In genomic region chr2:96245609-96246390, GRCh38 we compare ENCODE assay signal across 9 cellular contexts. TPM values are rescaled to one million over a fixed set of nuclear protein-coding genes. Genes with fewer than 3 reads are reported as not detected.
A peak's percentile ranks its signal among the peaks of the same experiment; 100 is the strongest.
DNase-seq lines count a peak whose midpoint lies in the region; ATAC-seq and TF ChIP-seq lines count a peak whose summit lies in the region.
"Had no signal": no experiment of that assay in that cellular context is flagged by ENCODE, and none has a peak within 500 bp of the region (broad histone marks: within the 10 kb centered on the region; RNA-seq: fewer than 3 reads in every experiment).

No MANE protein-coding gene starts in this region.

- no peak overlapping the region for H3K4me3 Mint-ChIP-seq in natural killer cell

- H3K27ac Mint-ChIP-seq in natural killer cell: peak overlapping the region; percentile 64 to 67

- H3K4me3 ChIP-seq in cardiac fibroblast (replicated peaks in 1 of 2; ENCODE audit: low read depth in 2 of 2, low read length in 2 of 2): no peak overlapping the region
- H3K4me3 ChIP-seq: PC-9 had no signal

- ATAC-seq in natural killer cell (no peak), GM21529 (IDR thresholded peaks at IDR 0.05; ENCODE audit: unreplicated experiment) (no peak), HG02763 (IDR thresholded peaks at IDR 0.05; ENCODE audit: unreplicated experiment) (no peak)

- intact Hi-C loops in natural killer cell (cut with micrococcal nuclease): no loop called here

- DNase-seq in ELR (ENCODE audit: low read depth): peak; percentile 69
- peak; percentile 61 for DNase-seq in NOMO-1 treated with dmso at 0.1 percent for 144 hours (lab: John Stamatoyannopoulos, UW; ENCODE audit: unreplicated experiment)
- peak; percentile 69 to 90 for DNase-seq in cardiac fibroblast (ENCODE audit: low read depth in 2 of 2)
- no peak for DNase-seq in natural killer cell
- DNase-seq in OCI-M2 (lab: John Stamatoyannopoulos, UW; ENCODE audit: unreplicated experiment): no peak
- DNase-seq in HuH-7.5 (ENCODE audit: low spot score): no peak
- DNase-seq: PC-9 had no signal

- H3K27me3 Mint-ChIP-seq in natural killer cell (ENCODE audit: low read depth in 2 of 2): no peaks in the 10 kb centered on the region

- TF ChIP-seq CTCF in cardiac fibroblast (IDR thresholded peaks at IDR 0.05; ENCODE audit: low read depth, low read length) (no peak), natural killer cell (IDR thresholded peaks at IDR 0.05) (no peak)

- H3K4me1 Mint-ChIP-seq in natural killer cell: peaks cover 42 to 52% of the 10 kb centered on the region in 2 donors

- no peaks in the 10 kb centered on the region for H3K36me3 Mint-ChIP-seq in natural killer cell

- no peaks in the 10 kb centered on the region for H3K9me3 Mint-ChIP-seq in natural killer cell

RNA-seq across cellular contexts. Expression of gene TMEM127, which starts 20.0 kb away (rescaled TPM):
- 10 to 100 TPM; 49.8 to 59.3 (median 54.5) TPM for total RNA-seq in natural killer cell

RNA-seq across cellular contexts. Expression of gene CIAO1, which starts 20.2 kb away (rescaled TPM):
- 100 to 1,000 TPM in 2 of 3 donors, 10 to 100 TPM in 1; 74.9 to 109 (median 106) TPM for total RNA-seq in natural killer cell

RNA-seq across cellular contexts. Expression of gene STARD7, which starts 37.2 kb away (rescaled TPM):
- total RNA-seq in natural killer cell: 100 to 1,000 TPM in 1 of 3 donors, 10 to 100 TPM in 2; 62.6 to 106 (median 86.1) TPM

RNA-seq across cellular contexts. Expression of gene SNRNP200, which starts 59.5 kb away (rescaled TPM):
- total RNA-seq in natural killer cell: 100 to 1,000 TPM; 207 to 236 (median 228) TPM

Comparison
In these comparisons a context has a peak if more than half of its experiments do, and no peak if none do; other contexts are left out.
1. DNase-seq: peak in ELR (single experiment), NOMO-1 treated with dmso at 0.1 percent for 144 hours (single experiment) and cardiac fibroblast (2 of 2); none in natural killer cell (single experiment), OCI-M2 (single experiment) and HuH-7.5 (single experiment).